Comparison of ENCODE assay signal across 24 cellular contexts in the genomic region with DNA sequence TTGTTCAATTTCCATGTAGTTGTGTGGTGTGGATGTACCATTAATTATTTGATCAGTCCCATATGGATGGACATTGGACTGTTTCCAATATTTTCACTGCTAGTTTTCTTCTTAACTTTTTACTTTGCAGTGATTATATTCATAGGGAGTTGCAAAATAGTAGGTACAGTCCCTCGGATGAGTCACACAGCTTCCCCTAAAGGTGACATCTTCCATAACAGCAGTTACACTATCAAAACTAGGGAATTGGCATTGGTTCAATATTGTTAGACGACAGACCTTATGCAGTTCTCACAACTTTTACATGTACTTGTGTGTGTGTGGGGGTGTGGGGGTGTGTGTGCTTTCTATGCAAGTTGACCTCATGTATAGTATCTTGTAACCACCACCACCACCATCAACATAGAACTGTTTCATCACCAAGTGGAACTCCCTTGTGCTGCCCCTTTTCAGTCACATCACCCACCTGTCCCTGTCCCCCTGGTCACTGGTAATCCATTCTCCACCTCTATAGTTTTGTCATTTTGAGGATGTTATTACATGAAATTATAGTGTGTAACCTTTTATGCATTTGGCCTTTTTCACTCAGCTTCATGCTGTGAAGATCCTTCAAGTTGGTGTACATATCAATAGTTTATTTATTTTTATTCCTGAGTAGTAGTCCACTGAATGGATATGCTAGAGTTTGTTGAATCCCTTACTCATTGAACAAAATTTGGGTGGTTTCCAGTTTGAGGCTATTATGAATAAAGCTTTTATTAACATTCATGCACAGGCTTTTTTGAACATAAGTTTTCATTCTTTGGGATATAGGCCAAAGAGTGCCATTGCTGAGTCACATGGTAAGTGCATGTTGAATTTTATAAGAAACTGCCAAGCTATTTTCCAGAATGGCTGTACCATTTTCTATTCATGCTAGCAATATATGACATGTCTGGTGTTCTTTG. TPM values are rescaled to one million over a fixed set of nuclear protein-coding genes. Genes with fewer than 3 reads are reported as not detected.
DNase-seq lines count a peak whose midpoint lies in the region; ATAC-seq lines count a peak whose summit lies in the region.
"Had no signal": no experiment of that assay in that cellular context is flagged by ENCODE, and none has a peak within 500 bp of the region (broad histone marks: within the 10 kb centered on the region; RNA-seq: fewer than 3 reads in every experiment).

No MANE protein-coding gene starts in this region.

- no peak overlapping the region for H4K8ac ChIP-seq in mesenchymal stem cell (ENCODE audit: low read length)

- no peaks in the 10 kb centered on the region for H3K79me1 ChIP-seq in mesenchymal stem cell (replicated peaks; ENCODE audit: low read length, poor library complexity, severe bottlenecking)

- no peak overlapping the region for H2BK15ac ChIP-seq in mesenchymal stem cell (ENCODE audit: low read depth, poor library complexity, severe bottlenecking)

- no peaks in the 10 kb centered on the region for H3K4me1 ChIP-seq in mesenchymal stem cell (ENCODE audit: control insufficient read depth, insufficient read depth, low read depth, low read length)
- H3K4me1 ChIP-seq: HAP-1, spleen, upper lobe of right lung had no signal

- H3K4me3 ChIP-seq in mesenchymal stem cell (ENCODE audit: insufficient read depth in 1 of 2, low read depth in 1 of 2, low read length in 2 of 2), result no peak overlapping the region
- H3K4me3 ChIP-seq: HAP-1, hepatocyte, lung, spleen, upper lobe of right lung had no signal

- H3K14ac ChIP-seq in mesenchymal stem cell (ENCODE audit: low read length in 2 of 2), result no peak overlapping the region

- H3K23ac ChIP-seq in mesenchymal stem cell (ENCODE audit: low read length in 2 of 2), result no peak overlapping the region

- no peak overlapping the region for H2BK120ac ChIP-seq in mesenchymal stem cell (ENCODE audit: low read depth, low read length)

- no peak overlapping the region for H2AFZ ChIP-seq in mesenchymal stem cell (ENCODE audit: low read depth, low read length)
- H2AFZ ChIP-seq: hepatocyte had no signal

- H3K36me3 ChIP-seq in mesenchymal stem cell (ENCODE audit: control insufficient read depth in 1 of 2, insufficient read depth in 2 of 2, low read depth in 1 of 2, low read length in 2 of 2), result no peaks in the 10 kb centered on the region
- H3K36me3 ChIP-seq: HAP-1, spleen, upper lobe of right lung had no signal

- H3K4ac ChIP-seq in mesenchymal stem cell (ENCODE audit: low read depth in 1 of 2, low read length in 2 of 2), result no peak overlapping the region

- no peak overlapping the region for H2BK12ac ChIP-seq in mesenchymal stem cell (ENCODE audit: low read length in 2 of 2)

- DNase-seq in NCI-H2171 treated with DMSO at 0.1 percent for 48 hours (lab: John Stamatoyannopoulos, UW) (peak; percentile 38), NCI-H2171 (lab: John Stamatoyannopoulos, UW) (no peak), mesenchymal stem cell (peak; percentile 20), NCI-H1930 (lab: John Stamatoyannopoulos, UW) (no peak)
- no peak for DNase-seq in activated effector memory CD4-positive, alpha-beta T cell treated with anti-CD3 and anti-CD28 coated beads, Interleukin-2, amount 50 U/mL, for 16 hours
- DNase-seq: activated gamma-delta T cell treated with Interleukin-2 at 50 U/mL for 16 hours; effector memory CD8-positive, alpha-beta T cell; EL; naive B cell; NCI-H1417; NCI-H2107; NCI-H526; occipital lobe; retina; Right ventricle myocardium superior; spleen; T-cell; upper lobe of right lung had no signal

- no peak overlapping the region for H3K9ac ChIP-seq in mesenchymal stem cell (ENCODE audit: low read length)

- no peak overlapping the region for H3K4me2 ChIP-seq in mesenchymal stem cell (ENCODE audit: low read length, poor library complexity, severe bottlenecking)
- H3K4me2 ChIP-seq: hepatocyte had no signal

- no peak overlapping the region for H3K27ac ChIP-seq in mesenchymal stem cell (ENCODE audit: low read length, poor library complexity, severe bottlenecking)
- H3K27ac ChIP-seq: hepatocyte, spleen, upper lobe of right lung had no signal

- WGBS in mesenchymal stem cell, result no CpG with 5 or more reads among the region's 2 CpGs

- ATAC-seq in HG03432 (IDR thresholded peaks at IDR 0.05; ENCODE audit: unreplicated experiment) (peak; percentile 40), esophagus mucosa (peak; percentile 28), HG03039 (IDR thresholded peaks at IDR 0.05; ENCODE audit: unreplicated experiment) (no peak)
- ATAC-seq: effector memory CD8-positive, alpha-beta T cell; T-cell; upper lobe of right lung had no signal

- H3K27me3 ChIP-seq in mesenchymal stem cell (ENCODE audit: control insufficient read depth in 1 of 2, insufficient read depth in 1 of 2, low read length in 2 of 2), result no peaks in the 10 kb centered on the region
- H3K27me3 ChIP-seq: hepatocyte, upper lobe of right lung had no signal

- no peak overlapping the region for H4K91ac ChIP-seq in mesenchymal stem cell (ENCODE audit: low read length)

- H3K9me3 ChIP-seq in mesenchymal stem cell (ENCODE audit: control insufficient read depth, low read length), result no peaks in the 10 kb centered on the region
- H3K9me3 ChIP-seq: HAP-1, spleen, upper lobe of right lung had no signal

- no peak overlapping the region for H2BK5ac ChIP-seq in mesenchymal stem cell (ENCODE audit: low read depth, low read length, poor library complexity, severe bottlenecking)

- H3K18ac ChIP-seq in mesenchymal stem cell (ENCODE audit: low read depth in 1 of 2, low read length in 2 of 2), result no peak overlapping the region

- no peak overlapping the region for H2AK5ac ChIP-seq in mesenchymal stem cell (ENCODE audit: low read length, severe bottlenecking)

RNA-seq across cellular contexts. Expression of gene CAPRIN2, which starts 59.3 kb away (rescaled TPM):
- 6.6 TPM for total RNA-seq in esophagus mucosa
- polyA plus RNA-seq in mesenchymal stem cell (2013, experiment 1 of 2), result 25.3 TPM
- polyA plus RNA-seq in mesenchymal stem cell (2013, experiment 2 of 2), result 24.3 TPM

Comparison
In these comparisons a context has a peak if more than half of its experiments do, and no peak if none do; other contexts are left out.
1. DNase-seq: peak in NCI-H2171 treated with DMSO at 0.1 percent for 48 hours (single experiment) and mesenchymal stem cell (single experiment); none in NCI-H2171 (single experiment), activated effector memory CD4-positive, alpha-beta T cell treated with anti-CD3 and anti-CD28 coated beads, Interleukin-2, amount 50 U/mL, for 16 hours (single experiment) and NCI-H1930 (0 of 2).